In genomic region chr14:65229431-65230286, GRCh38 we compare ENCODE assay signal across 8 cellular contexts.
A peak's percentile ranks its signal among the peaks of the same experiment; 100 is the strongest.
DNase-seq lines count a peak whose midpoint lies in the region; ATAC-seq and TF ChIP-seq lines count a peak whose summit lies in the region.

No MANE protein-coding gene starts in this region.

- POLR2A ChIA-PET in Caco-2 (lab: Charles Lee): no interaction called here

- BruUV-seq in Caco-2 (replicated peaks; lab: Mats Ljungman, UMichigan): no TSS peak

- CTCF ChIA-PET in Caco-2 (lab: Charles Lee): no interaction called here

- ATAC-seq in HG03378 (IDR thresholded peaks at IDR 0.05; ENCODE audit: unreplicated experiment): no peak

- peak overlapping the region; percentile 97 for H3K27ac Mint-ChIP-seq in Caco-2 (ENCODE audit: unreplicated experiment)
- H3K27ac Mint-ChIP-seq in activated CD4-positive, alpha-beta T cell treated with anti-CD3 and anti-CD28 coated beads, Interleukin-2, amount 10 ng/mL, durations not matched to agents 24 days and 14 days: peak overlapping the region; percentile 92
- H3K27ac Mint-ChIP-seq in stimulated activated naive CD8-positive, alpha-beta T cell treated with anti-CD3 and anti-CD28 coated beads, Interleukin-15, Interleukin-2, amounts not matched to agents 100 ng/mL and 50 ng/mL, for 24 hours: peak overlapping the region; percentile 87

- 0 out of 2 replicates have a peak, but pooled peaks cover 1% of the 10 kb centered on the region for H3K36me3 ChIP-seq in Caco-2 (ENCODE audit: control insufficient read depth, insufficient read depth, low read length)
- H3K36me3 ChIP-seq in Karpas-422 (ENCODE audit: insufficient read depth, low read length): no peaks in the 10 kb centered on the region
- no peaks in the 10 kb centered on the region for H3K36me3 ChIP-seq in effector memory CD4-positive, alpha-beta T cell (ENCODE audit: control insufficient read depth, insufficient read depth, low read length)

- H3K4me3 Mint-ChIP-seq in Caco-2 (ENCODE audit: unreplicated experiment): no peak overlapping the region
- H3K4me3 Mint-ChIP-seq in activated CD4-positive, alpha-beta T cell treated with anti-CD3 and anti-CD28 coated beads, Interleukin-2, amount 10 ng/mL, durations not matched to agents 24 days and 14 days: peak overlapping the region; percentile 80
- peak overlapping the region; percentile 77 for H3K4me3 Mint-ChIP-seq in stimulated activated naive CD8-positive, alpha-beta T cell treated with anti-CD3 and anti-CD28 coated beads, Interleukin-15, Interleukin-2, amounts not matched to agents 100 ng/mL and 50 ng/mL, for 24 hours

- DNase-seq in Caco-2: peak in 1 of 2 experiments; percentile 47
- peak; percentile 78 for DNase-seq in Karpas-422
- peak; percentile 85 for DNase-seq in activated CD4-positive, alpha-beta T cell treated with anti-CD3 and anti-CD28 coated beads, Interleukin-2, amount 10 ng/mL, durations not matched to agents 24 days and 14 days
- DNase-seq in effector memory CD4-positive, alpha-beta T cell: no peak
- DNase-seq in lung microvascular endothelial cell (ENCODE audit: low read depth in 2 of 2): peak; percentile 31 to 64
- DNase-seq in effector CD4-positive, alpha-beta T cell: no peak

- peak overlapping the region; percentile 88 for H3K4me2 ChIP-seq in Karpas-422 (ENCODE audit: low read depth, low read length, poor library complexity, severe bottlenecking)

- no peaks in the 10 kb centered on the region for H3K27me3 ChIP-seq in Caco-2 (replicated peaks; ENCODE audit: control insufficient read depth, insufficient read depth, low read length)
- no peaks in the 10 kb centered on the region for H3K27me3 ChIP-seq in Karpas-422 (ENCODE audit: low read length)
- H3K27me3 ChIP-seq in effector memory CD4-positive, alpha-beta T cell (replicated peaks; ENCODE audit: control insufficient read depth, insufficient read depth, low read length, poor library complexity, severe bottlenecking): no peaks in the 10 kb centered on the region

- no peak overlapping the region for H3K27ac ChIP-seq in Karpas-422 (ENCODE audit: low read length)
- H3K27ac ChIP-seq in effector memory CD4-positive, alpha-beta T cell (ENCODE audit: insufficient read depth, low read length, poor library complexity, severe bottlenecking): peak overlapping the region; percentile 29

- no peaks in the 10 kb centered on the region for H3K9me2 ChIP-seq in Karpas-422 (replicated peaks; ENCODE audit: insufficient read depth, low read length)

- peaks cover 60% of the 10 kb centered on the region for H3K4me1 Mint-ChIP-seq in Caco-2 (ENCODE audit: low read depth, unreplicated experiment)
- H3K4me1 Mint-ChIP-seq in activated CD4-positive, alpha-beta T cell treated with anti-CD3 and anti-CD28 coated beads, Interleukin-2, amount 10 ng/mL, durations not matched to agents 24 days and 14 days: peaks cover 50% of the 10 kb centered on the region
- peaks cover 52% of the 10 kb centered on the region for H3K4me1 Mint-ChIP-seq in stimulated activated naive CD8-positive, alpha-beta T cell treated with anti-CD3 and anti-CD28 coated beads, Interleukin-15, Interleukin-2, amounts not matched to agents 100 ng/mL and 50 ng/mL, for 24 hours (ENCODE audit: low read depth)

- peak overlapping the region; percentile 71 for H3K9ac ChIP-seq in Karpas-422 (ENCODE audit: low read length)

- H4K20me1 ChIP-seq in Karpas-422 (ENCODE audit: insufficient read depth, low read depth, low read length): no peaks in the 10 kb centered on the region

- intact Hi-C loops in Caco-2 (cut with micrococcal nuclease; ENCODE audit: unreplicated experiment): no loop called here
- intact Hi-C loops in activated CD4-positive, alpha-beta T cell treated with anti-CD3 and anti-CD28 coated beads, Interleukin-2, amount 10 ng/mL, durations not matched to agents 24 days and 14 days (cut with micrococcal nuclease): no loop called here

- no peaks in the 10 kb centered on the region for H3K79me2 ChIP-seq in Karpas-422 (ENCODE audit: low read length)

- H2AFZ ChIP-seq in Karpas-422 (ENCODE audit: low read length): peak overlapping the region; percentile 98

- peaks cover 31% of the 10 kb centered on the region for H3K36me3 Mint-ChIP-seq in Caco-2 (ENCODE audit: insufficient read depth, unreplicated experiment)
- no peaks in the 10 kb centered on the region for H3K36me3 Mint-ChIP-seq in activated CD4-positive, alpha-beta T cell treated with anti-CD3 and anti-CD28 coated beads, Interleukin-2, amount 10 ng/mL, durations not matched to agents 24 days and 14 days (ENCODE audit: low read depth)
- H3K36me3 Mint-ChIP-seq in stimulated activated naive CD8-positive, alpha-beta T cell treated with anti-CD3 and anti-CD28 coated beads, Interleukin-15, Interleukin-2, amounts not matched to agents 100 ng/mL and 50 ng/mL, for 24 hours (ENCODE audit: low read depth): no peaks in the 10 kb centered on the region

- H3K4me1 ChIP-seq in Caco-2 (peaks cover 69% of the 10 kb centered on the region), Karpas-422 (ENCODE audit: low read length) (peaks cover 36% of the 10 kb centered on the region)
- peaks cover 15% of the 10 kb centered on the region for H3K4me1 ChIP-seq in effector memory CD4-positive, alpha-beta T cell (ENCODE audit: control insufficient read depth, insufficient read depth, low read length, poor library complexity, severe bottlenecking)

- peaks cover 25% of the 10 kb centered on the region for H3K9me3 Mint-ChIP-seq in Caco-2 (ENCODE audit: unreplicated experiment)
- H3K9me3 Mint-ChIP-seq in activated CD4-positive, alpha-beta T cell treated with anti-CD3 and anti-CD28 coated beads, Interleukin-2, amount 10 ng/mL, durations not matched to agents 24 days and 14 days: peaks cover 4% of the 10 kb centered on the region
- no peaks in the 10 kb centered on the region for H3K9me3 Mint-ChIP-seq in stimulated activated naive CD8-positive, alpha-beta T cell treated with anti-CD3 and anti-CD28 coated beads, Interleukin-15, Interleukin-2, amounts not matched to agents 100 ng/mL and 50 ng/mL, for 24 hours

- H3K9me3 ChIP-seq in Caco-2 (no peaks in the 10 kb centered on the region), Karpas-422 (ENCODE audit: low read length) (no peaks in the 10 kb centered on the region)
- H3K9me3 ChIP-seq in effector memory CD4-positive, alpha-beta T cell (ENCODE audit: control insufficient read depth, low read length): no peaks in the 10 kb centered on the region

- H3K4me3 ChIP-seq in Caco-2 (ENCODE audit: low read depth, low read length): no peak overlapping the region
- H3K4me3 ChIP-seq in Karpas-422 (ENCODE audit: low read length): peak overlapping the region; percentile 71
- H3K4me3 ChIP-seq in effector memory CD4-positive, alpha-beta T cell (ENCODE audit: insufficient read depth, low read depth, low read length, poor library complexity, severe bottlenecking): peak overlapping the region; percentile 48

- H3K27me3 Mint-ChIP-seq in Caco-2 (ENCODE audit: insufficient read depth, unreplicated experiment): no peaks in the 10 kb centered on the region
- H3K27me3 Mint-ChIP-seq in activated CD4-positive, alpha-beta T cell treated with anti-CD3 and anti-CD28 coated beads, Interleukin-2, amount 10 ng/mL, durations not matched to agents 24 days and 14 days: no peaks in the 10 kb centered on the region
- no peaks in the 10 kb centered on the region for H3K27me3 Mint-ChIP-seq in stimulated activated naive CD8-positive, alpha-beta T cell treated with anti-CD3 and anti-CD28 coated beads, Interleukin-15, Interleukin-2, amounts not matched to agents 100 ng/mL and 50 ng/mL, for 24 hours

- no peak for TF ChIP-seq CTCF in Caco-2 (IDR thresholded peaks at IDR 0.05; ENCODE audit: insufficient read depth in 1 of 2, low read depth in 1 of 2, low read length in 1 of 2, severe bottlenecking in 1 of 2, unreplicated experiment in 1 of 2)

Comparison
In these comparisons a context has a peak if more than half of its experiments do, and no peak if none do; other contexts are left out.
1. DNase-seq: peak in Karpas-422 (single experiment), activated CD4-positive, alpha-beta T cell treated with anti-CD3 and anti-CD28 coated beads, Interleukin-2, amount 10 ng/mL, durations not matched to agents 24 days and 14 days (single experiment) and lung microvascular endothelial cell (2 of 2); none in effector memory CD4-positive, alpha-beta T cell (0 of 3) and effector CD4-positive, alpha-beta T cell (single experiment).
2. Peak in every context shown above with its lines, with median percentiles within 50 percentile points of each other: H3K27ac Mint-ChIP-seq.